8 cellular contexts compared by ENCODE assay signal in genomic region chr15:40338041-40338657, GRCh38. TPM values are rescaled to one million over a fixed set of nuclear protein-coding genes. Genes with fewer than 3 reads are reported as not detected.
DNase-seq lines count a peak whose midpoint lies in the region; ATAC-seq, FAIRE-seq and TF ChIP-seq lines count a peak whose summit lies in the region.

No MANE protein-coding gene starts in this region.

- peak overlapping the region; percentile 96 to 98 (median 98) for H3K27ac ChIP-seq in gastroesophageal sphincter

- peak; percentile 91 for FAIRE-seq in urothelium cell line (lab: Jason Lieb, UNC)

- H3K27me3 ChIP-seq in gastroesophageal sphincter: no peaks in the 10 kb centered on the region

- TF ChIP-seq CTCF in GM12875 (IDR thresholded peaks at IDR 0.05; ENCODE audit: borderline replicate concordance, insufficient read depth, low read depth, low read length) (peak; percentile 96), gastroesophageal sphincter (IDR thresholded peaks at IDR 0.05) (peak in 3 of 4 experiments; percentile 47 to 81 (median 58))

- ATAC-seq in gastroesophageal sphincter (peak; percentile 14), HG03139 (IDR thresholded peaks at IDR 0.05; ENCODE audit: unreplicated experiment) (no peak)

- TF ChIP-seq EP300 in gastroesophageal sphincter (IDR thresholded peaks at IDR 0.05): no peak

- no peak for TF ChIP-seq POLR2A in gastroesophageal sphincter (IDR thresholded peaks at IDR 0.05)

- peaks cover 0 to 31% of the 10 kb centered on the region in 2 donors for H3K36me3 ChIP-seq in gastroesophageal sphincter

- H3K4me1 ChIP-seq in gastroesophageal sphincter: peaks cover 0 to 100% (median 60%) of the 10 kb centered on the region in 3 donors

- intact Hi-C loops in posterior cingulate gyrus (cut with DNase I): loop anchor here (2.0 kb wide), 1 partner anchor 15 kb away; the partner anchor contains the start of gene INAFM2

- no peak overlapping the region for H3K4me3 ChIP-seq in GM12875 (ENCODE audit: low read depth, low read length)
- peak overlapping the region in 1 of 2 donors; percentile 60 for H3K4me3 ChIP-seq in gastroesophageal sphincter

- no peaks in the 10 kb centered on the region for H3K9me3 ChIP-seq in gastroesophageal sphincter

- DNase-seq in HuH-7.5 (ENCODE audit: low spot score) (peak; percentile 92), SHP77 treated with DMSO at 0.1 percent for 48 hours (lab: John Stamatoyannopoulos, UW) (peak; percentile 38), posterior cingulate gyrus (peak in 8 of 10 donors; percentile 47 to 91 (median 58)), urothelium cell line (ENCODE audit: low spot score) (peak; percentile 89)
- peak; percentile 91 for DNase-seq in activated effector memory CD4-positive, alpha-beta T cell treated with anti-CD3 and anti-CD28 coated beads, Interleukin-2, amount 50 U/mL, for 16 hours

- WGBS in gastroesophageal sphincter (ENCODE audit: low coverage in 1 of 2), 2 donors: 0 to 57% methylated on average over 1 to 7 of the region's 11 CpGs

RNA-seq across cellular contexts. Expression of gene CCDC9B, which starts 2.6 kb away (rescaled TPM):
- 100 to 1,000 TPM in 1 of 4 donors, 10 to 100 TPM in 3; 28.0 to 105 (median 66.7) TPM for total RNA-seq in gastroesophageal sphincter

RNA-seq across cellular contexts. Expression of gene PHGR1, which starts 12.7 kb away (rescaled TPM):
- not detected for total RNA-seq in gastroesophageal sphincter

RNA-seq across cellular contexts. Expression of gene INAFM2, which starts 14.7 kb away (rescaled TPM):
- 10 to 100 TPM; 27.3 to 66.6 (median 37.5) TPM for total RNA-seq in gastroesophageal sphincter

RNA-seq across cellular contexts. Expression of gene DISP2, which starts 19.9 kb away (rescaled TPM):
- total RNA-seq in gastroesophageal sphincter: under 1 TPM; 0.07 to 0.19 (median 0.15) TPM

RNA-seq across cellular contexts. Expression of gene PLCB2, which starts 30.4 kb away (rescaled TPM):
- total RNA-seq in gastroesophageal sphincter: 10 to 100 TPM in 2 of 4 donors, 1 to 10 TPM in 2; 1.5 to 13.5 (median 8.8) TPM

Comparison
In these comparisons a context has a peak if more than half of its experiments do, and no peak if none do; other contexts are left out.
1. DNase-seq: peak in every context shown above with its lines; median percentile 92 in HuH-7.5; 91 in activated effector memory CD4-positive, alpha-beta T cell treated with anti-CD3 and anti-CD28 coated beads, Interleukin-2, amount 50 U/mL, for 16 hours; 89 in urothelium cell line; 58 in posterior cingulate gyrus; 38 in SHP77 treated with DMSO at 0.1 percent for 48 hours.